Comparison of ENCODE assay signal across 8 cellular contexts in the genomic region with DNA sequence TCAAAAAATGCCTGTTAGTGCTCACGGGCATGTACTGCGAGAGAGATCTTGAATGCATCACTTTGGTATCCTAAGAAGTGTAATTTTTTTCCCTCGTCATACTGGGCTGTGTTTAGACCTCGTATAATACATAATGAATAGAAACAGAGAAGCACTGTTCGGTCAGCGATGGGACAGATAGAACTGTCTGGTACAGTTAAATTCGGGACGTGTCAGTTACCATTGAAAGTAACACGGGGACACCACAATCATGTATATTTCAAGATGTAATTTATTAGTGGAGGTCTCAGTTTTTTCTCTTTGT. TPM values are rescaled to one million over a fixed set of nuclear protein-coding genes. Genes with fewer than 3 reads are reported as not detected.
DNase-seq lines count a peak whose midpoint lies in the region; ATAC-seq and TF ChIP-seq lines count a peak whose summit lies in the region.

No MANE protein-coding gene starts in this region.

- H3K27me3 ChIP-seq in WERI-Rb-1 (ENCODE audit: insufficient read depth, low read depth, severe bottlenecking) (no peaks in the 10 kb centered on the region), hepatocyte (no peaks in the 10 kb centered on the region), spleen (replicated peaks in 1 of 7) (peaks cover 0 to 5% (median 0%) of the 10 kb centered on the region in 7 donors)

- TF ChIP-seq POLR2A in spleen (IDR thresholded peaks at IDR 0.05), result no peak

- intact Hi-C loops in spleen (cut with DNase I; ENCODE audit: low total_unique reads), result no loop called here

- peaks cover 51% of the 10 kb centered on the region for H3K79me2 ChIP-seq in hepatocyte

- H3K36me3 ChIP-seq in WERI-Rb-1 (peaks cover 5% of the 10 kb centered on the region), hepatocyte (replicated peaks; ENCODE audit: insufficient read depth, low read depth) (no peaks in the 10 kb centered on the region), spleen (no peaks in the 10 kb centered on the region)

- POLR2A ChIA-PET in HEK293T (lab: Yijun Ruan, JAX), result no interaction called here

- CTCF ChIA-PET in HEK293T (lab: Yijun Ruan, JAX), result interaction anchor here (0.7 kb wide), 1 partner anchor 290 kb away, joined by 4 read pairs; no protein-coding TSS in a partner anchor

- TF ChIP-seq CTCF in WERI-Rb-1 (IDR thresholded peaks at IDR 0.05; ENCODE audit: low read depth, low read length), result no peak
- TF ChIP-seq CTCF in hepatocyte (IDR thresholded peaks at IDR 0.05; ENCODE audit: poor library complexity), result no peak
- TF ChIP-seq CTCF in spleen (IDR thresholded peaks at IDR 0.05 in 8 of 11, conservative IDR thresholded peaks at IDR 0.05 in 3 of 11), result no peak

- peak overlapping the region; percentile 88 for H3K4me2 ChIP-seq in hepatocyte

- H3K4me3 ChIP-seq in WERI-Rb-1 (ENCODE audit: low read depth, low read length), result peak overlapping the region; percentile 62
- H3K4me3 ChIP-seq in hepatocyte, result peak overlapping the region; percentile 98
- peak overlapping the region in 7 of 8 donors; percentile 78 to 97 (median 90) for H3K4me3 ChIP-seq in spleen

- DNase-seq in HEK293T (ENCODE audit: extremely low spot score) (no peak), WERI-Rb-1 (no peak), hepatocyte (ENCODE audit: low spot score) (no peak), spleen (no peak)

- 15% methylated on average over 9 of the region's 9 CpGs for WGBS in hepatocyte (ENCODE audit: low lambda C conversion rate, missing lambda C conversion rate)
- WGBS in spleen, 5 donors, result 25 to 46% (median 27%) methylated on average over 9 of the region's 9 CpGs

- H3K27ac ChIP-seq in WERI-Rb-1 (no peak overlapping the region), hepatocyte (peak overlapping the region; percentile 98), spleen (peak overlapping the region in 5 of 8 donors; percentile 89 to 92 (median 91))

- no peak overlapping the region for H2AFZ ChIP-seq in hepatocyte

- H3K4me1 ChIP-seq in hepatocyte (ENCODE audit: insufficient read depth) (peaks cover 12% of the 10 kb centered on the region), spleen (peaks cover 10 to 42% (median 29%) of the 10 kb centered on the region in 6 donors)

- H3K9me2 ChIP-seq in hepatocyte (replicated peaks; ENCODE audit: insufficient read depth), result no peaks in the 10 kb centered on the region

- H3K9me3 ChIP-seq in WERI-Rb-1 (ENCODE audit: severe bottlenecking), result no peaks in the 10 kb centered on the region
- H3K9me3 ChIP-seq in hepatocyte (ENCODE audit: low read depth), result no peaks in the 10 kb centered on the region
- no peaks in the 10 kb centered on the region for H3K9me3 ChIP-seq in spleen

- H4K20me1 ChIP-seq in hepatocyte (ENCODE audit: insufficient read depth, poor library complexity, severe bottlenecking), result peaks cover 26% of the 10 kb centered on the region

- ATAC-seq in HG03196 (IDR thresholded peaks at IDR 0.05; ENCODE audit: unreplicated experiment) (no peak), GM18502 (IDR thresholded peaks at IDR 0.05; ENCODE audit: poor library complexity, unreplicated experiment) (no peak), GM19023 (IDR thresholded peaks at IDR 0.05; ENCODE audit: unreplicated experiment) (no peak), HG03439 (IDR thresholded peaks at IDR 0.05; ENCODE audit: unreplicated experiment) (no peak)

TF ChIP-seq in HEK293T, 16 proteins besides CTCF, POLR2A, EP300 and RAD21:
- TF ChIP-seq NFRKB (IDR thresholded peaks at IDR 0.05) (no peak), L3MBTL2 (conservative IDR thresholded peaks at IDR 0.05) (0 out of 2 replicates have a peak, but pooled peaks have one; percentile 3), CTBP1 (IDR thresholded peaks at IDR 0.05; ENCODE audit: borderline replicate concordance) (no peak)

RNA-seq across cellular contexts. Expression of a gene that starts 1.8 kb away (rescaled TPM):
- total RNA-seq in hepatocyte, result 32.2 and 43.3 TPM in 2 replicates
- polyA plus RNA-seq in hepatocyte, result 7.5 and 10.6 TPM in 2 replicates
- total RNA-seq in spleen, result 10 to 100 TPM; 24.8 to 53.5 (median 32.7) TPM
- polyA plus RNA-seq in spleen, result 1 to 10 TPM; 4.9 to 8.2 (median 6.3) TPM

RNA-seq across cellular contexts. Expression of a gene that starts 2.0 kb away (rescaled TPM):
- total RNA-seq in hepatocyte (1.6 and 2.2 TPM in 2 replicates), spleen (under 1 TPM; 0.37 to 0.79 (median 0.54) TPM)
- polyA plus RNA-seq in hepatocyte (0.62 and 1.7 TPM in 2 replicates), spleen (under 1 TPM; 0.07 to 0.16 (median 0.15) TPM)
